ENCODE assay signal across 22 cellular contexts in the genomic region with DNA sequence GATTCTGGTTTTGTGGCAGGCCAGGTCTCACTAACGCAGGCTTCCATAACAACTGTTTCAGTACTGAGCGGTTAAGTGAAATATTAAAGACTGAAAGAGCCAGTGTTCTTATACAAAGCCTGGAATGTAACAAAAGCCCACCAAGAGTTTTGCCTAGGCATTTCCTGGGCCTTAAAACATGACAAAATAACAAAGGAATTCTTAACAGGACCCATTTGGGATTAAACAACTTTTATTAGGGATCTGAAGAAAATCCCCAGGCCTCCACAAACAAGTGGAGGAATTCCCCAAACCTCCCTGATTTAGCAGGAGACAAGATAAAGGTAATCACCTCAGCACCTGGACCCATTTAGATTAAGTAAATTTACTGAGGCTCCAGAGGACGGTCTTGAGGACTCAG.
"Had no signal": no experiment of that assay in that cellular context is flagged by ENCODE, and none has a peak within 500 bp of the region (broad histone marks: within the 10 kb centered on the region; RNA-seq: fewer than 3 reads in every experiment).

No MANE protein-coding gene starts in this region.

- H3K4me1 Mint-ChIP-seq: activated CD4-positive, alpha-beta T cell treated with anti-CD3 and anti-CD28 coated beads, Interleukin-2, amount 10 ng/mL, durations not matched to agents 24 days and 14 days; activated naive CD8-positive, alpha-beta T cell treated with anti-CD3 and anti-CD28 coated beads, Interleukin-2, amount 10 ng/mL, durations not matched to agents 7 days and 5 days; memory B cell; natural killer cell; T-cell had no signal

- H3K36me3 ChIP-seq: tibial nerve had no signal

- ATAC-seq: activated CD8-positive, alpha-beta T cell treated with anti-CD3 and anti-CD28 coated beads, Interleukin-2, amount 10 ng/mL, durations not matched to agents 7 days and 5 days; left ventricle myocardium superior; natural killer cell; psoas muscle; right cardiac atrium; T-cell had no signal

- H3K27ac ChIP-seq: dorsolateral prefrontal cortex, psoas muscle, tibial nerve had no signal

- H3K27me3 Mint-ChIP-seq: activated CD4-positive, alpha-beta T cell treated with anti-CD3 and anti-CD28 coated beads, Interleukin-2, amount 10 ng/mL, durations not matched to agents 24 days and 14 days; activated naive CD8-positive, alpha-beta T cell treated with anti-CD3 and anti-CD28 coated beads, Interleukin-2, amount 10 ng/mL, durations not matched to agents 7 days and 5 days; activated T-cell treated with anti-CD3 and anti-CD28 coated beads, Interleukin-2, amount 50 U/mL, for 24 hours; memory B cell; stimulated activated naive CD8-positive, alpha-beta T cell treated with anti-CD3 and anti-CD28 coated beads, Interleukin-15, Interleukin-2, amounts not matched to agents 100 ng/mL and 50 ng/mL, for 24 hours; T-cell had no signal

- H3K27ac Mint-ChIP-seq: activated CD4-positive, alpha-beta T cell treated with anti-CD3 and anti-CD28 coated beads, Interleukin-2, amount 10 ng/mL, durations not matched to agents 24 days and 14 days; activated CD8-positive, alpha-beta T cell treated with anti-CD3 and anti-CD28 coated beads, Interleukin-2, amount 10 ng/mL, durations not matched to agents 7 days and 5 days; activated naive CD8-positive, alpha-beta T cell treated with anti-CD3 and anti-CD28 coated beads, Interleukin-2, amount 10 ng/mL, durations not matched to agents 7 days and 5 days; activated T-cell treated with anti-CD3 and anti-CD28 coated beads, Interleukin-2, amount 50 U/mL, for 24 hours; activated T-helper 2 cell treated with anti-CD3 and anti-CD28 coated beads, Interferon-gamma antibody, Interleukin-2, Interleukin-4, amounts not matched to agents 10 μg/mL and 5 μg/mL and 100 μg/mL, durations not matched to agents 14 hours and 24 hours and 36 hours; memory B cell; natural killer cell; stimulated activated naive CD8-positive, alpha-beta T cell treated with anti-CD3 and anti-CD28 coated beads, Interleukin-15, Interleukin-2, amounts not matched to agents 100 ng/mL and 50 ng/mL, for 24 hours; T-cell had no signal

- H3K27me3 ChIP-seq: dorsolateral prefrontal cortex, tibial nerve had no signal

- H3K4me1 ChIP-seq: psoas muscle, tibial nerve had no signal

- H3K4me3 ChIP-seq: dorsolateral prefrontal cortex, psoas muscle, tibial nerve had no signal

- DNase-seq: activated CD4-positive, alpha-beta T cell treated with anti-CD3 and anti-CD28 coated beads, Interleukin-2, amount 10 ng/mL, durations not matched to agents 24 days and 14 days; activated CD8-positive, alpha-beta T cell treated with anti-CD3 and anti-CD28 coated beads, Interleukin-2, amount 10 ng/mL, durations not matched to agents 7 days and 5 days; activated naive CD4-positive, alpha-beta T cell treated with Interleukin-2 at 50 U/mL for 16 hours; activated naive CD8-positive, alpha-beta T cell treated with anti-CD3 and anti-CD28 coated beads, Interleukin-2, amount 10 ng/mL, durations not matched to agents 7 days and 5 days; activated T-cell treated with anti-CD3 and anti-CD28 coated beads, Interleukin-2, amount 50 U/mL, for 24 hours; amygdala; central memory CD4-positive, alpha-beta T cell; dorsolateral prefrontal cortex; erythroblast; head of caudate nucleus; left ventricle myocardium superior; natural killer cell; psoas muscle; right cardiac atrium; stimulated activated CD4-positive, alpha-beta T cell treated with anti-CD3 and anti-CD28 coated beads, Interleukin-2, amount 100 ng/mL, for 48 hours; T-cell; T-helper 9 cell had no signal

- H3K9me3 Mint-ChIP-seq: activated CD4-positive, alpha-beta T cell treated with anti-CD3 and anti-CD28 coated beads, Interleukin-2, amount 10 ng/mL, durations not matched to agents 24 days and 14 days; brain had no signal

- H3K36me3 Mint-ChIP-seq: activated naive CD8-positive, alpha-beta T cell treated with anti-CD3 and anti-CD28 coated beads, Interleukin-2, amount 10 ng/mL, durations not matched to agents 7 days and 5 days; brain; memory B cell; natural killer cell; T-cell had no signal

- H3K4me3 Mint-ChIP-seq: activated CD4-positive, alpha-beta T cell treated with anti-CD3 and anti-CD28 coated beads, Interleukin-2, amount 10 ng/mL, durations not matched to agents 24 days and 14 days; activated CD8-positive, alpha-beta T cell treated with anti-CD3 and anti-CD28 coated beads, Interleukin-2, amount 10 ng/mL, durations not matched to agents 7 days and 5 days; activated naive CD8-positive, alpha-beta T cell treated with anti-CD3 and anti-CD28 coated beads, Interleukin-2, amount 10 ng/mL, durations not matched to agents 7 days and 5 days; activated T-cell treated with anti-CD3 and anti-CD28 coated beads, Interleukin-2, amount 50 U/mL, for 24 hours; brain; memory B cell; natural killer cell; stimulated activated naive CD8-positive, alpha-beta T cell treated with anti-CD3 and anti-CD28 coated beads, Interleukin-15, Interleukin-2, amounts not matched to agents 100 ng/mL and 50 ng/mL, for 24 hours; T-cell had no signal

- H3K9me3 ChIP-seq: psoas muscle, tibial nerve had no signal
